ENCODE assay signal across 13 cellular contexts in genomic region chr6:10558575-10558974, GRCh38. TPM values are rescaled to one million over a fixed set of nuclear protein-coding genes. Genes with fewer than 3 reads are reported as not detected.
A peak's percentile ranks its signal among the peaks of the same experiment; 100 is the strongest.
DNase-seq lines count a peak whose midpoint lies in the region; ATAC-seq and TF ChIP-seq lines count a peak whose summit lies in the region.
"Had no signal": no experiment of that assay in that cellular context is flagged by ENCODE, and none has a peak within 500 bp of the region (broad histone marks: within the 10 kb centered on the region; RNA-seq: fewer than 3 reads in every experiment).

No MANE protein-coding gene starts in this region.

- peak overlapping the region; percentile 94 for H3K4me3 Mint-ChIP-seq in WTC11
- peak overlapping the region; percentile 55 for H3K4me3 Mint-ChIP-seq in type B pancreatic cell
- H3K4me3 Mint-ChIP-seq: activated CD8-positive, alpha-beta T cell treated with anti-CD3 and anti-CD28 coated beads, Interleukin-2, amount 10 ng/mL, durations not matched to agents 7 days and 5 days; effector memory CD8-positive, alpha-beta T cell had no signal

- TF ChIP-seq POLR2A in gastrocnemius medialis (IDR thresholded peaks at IDR 0.05), result no peak

- H3K36me3 ChIP-seq in gastrocnemius medialis, result no peaks in the 10 kb centered on the region

- in situ Hi-C loops in gastrocnemius medialis (cut with MboI; ENCODE audit: low sequenced_read_pairs in 4 of 4), result no loop called here

- H3K4me1 Mint-ChIP-seq in WTC11, result peaks cover 74% of the 10 kb centered on the region
- peaks cover 50% of the 10 kb centered on the region for H3K4me1 Mint-ChIP-seq in type B pancreatic cell (ENCODE audit: unreplicated experiment)

- peaks cover 0 to 7% (median 0%) of the 10 kb centered on the region in 3 donors for H3K27me3 ChIP-seq in gastrocnemius medialis

- H3K27me3 Mint-ChIP-seq in WTC11 (ENCODE audit: low read depth) (no peaks in the 10 kb centered on the region), type B pancreatic cell (peaks cover 4% of the 10 kb centered on the region)
- H3K27me3 Mint-ChIP-seq: effector memory CD8-positive, alpha-beta T cell; IgD-negative memory B cell had no signal

- no peak overlapping the region for H3K27ac ChIP-seq in gastrocnemius medialis

- POLR2A ChIA-PET in WTC11 (lab: Charles Lee), result no interaction called here

- H3K4me3 ChIP-seq in gastrocnemius medialis, result no peak overlapping the region

- no peak for TF ChIP-seq CTCF in WTC11 (IDR thresholded peaks at IDR 0.05)
- no peak for TF ChIP-seq CTCF in type B pancreatic cell (conservative IDR thresholded peaks at IDR 0.05)
- TF ChIP-seq CTCF in gastrocnemius medialis (IDR thresholded peaks at IDR 0.05 in 4 of 5, conservative IDR thresholded peaks at IDR 0.05 in 1 of 5), result no peak

- H3K36me3 Mint-ChIP-seq in WTC11, result peaks cover 26% of the 10 kb centered on the region
- peaks cover 5% of the 10 kb centered on the region for H3K36me3 Mint-ChIP-seq in type B pancreatic cell

- DNase-seq in Right ventricle myocardium superior, result no peak
- DNase-seq in left cardiac atrium, result no peak
- peak; percentile 65 for DNase-seq in WTC11 (ENCODE audit: low spot score)
- peak; percentile 56 for DNase-seq in left kidney (ENCODE audit: low read depth, low spot score)
- no peak for DNase-seq in type B pancreatic cell (ENCODE audit: extremely low spot score, unreplicated experiment)
- no peak for DNase-seq in gastrocnemius medialis
- no peak for DNase-seq in effector CD4-positive, alpha-beta T cell
- no peak for DNase-seq in activated CD4-positive, alpha-beta T cell treated with anti-CD3 and anti-CD28 coated beads for 4 hours
- DNase-seq: activated CD8-positive, alpha-beta T cell treated with anti-CD3 and anti-CD28 coated beads, Interleukin-2, amount 10 ng/mL, durations not matched to agents 7 days and 5 days; effector memory CD8-positive, alpha-beta T cell; GDM1; NCI-H524 treated with DMSO at 0.1 percent for 48 hours had no signal

- H3K9me3 Mint-ChIP-seq in WTC11 (no peaks in the 10 kb centered on the region), type B pancreatic cell (no peaks in the 10 kb centered on the region)
- H3K9me3 Mint-ChIP-seq: effector memory CD8-positive, alpha-beta T cell; IgD-negative memory B cell had no signal

- intact Hi-C loops in Right ventricle myocardium superior (cut with DNase I) (no loop called here), left cardiac atrium (cut with DNase I) (no loop called here), gastrocnemius medialis (cut with DNase I; ENCODE audit: low total_unique reads) (no loop called here)

- H3K27ac Mint-ChIP-seq in WTC11, result peak overlapping the region; percentile 95
- H3K27ac Mint-ChIP-seq in type B pancreatic cell, result no peak overlapping the region
- H3K27ac Mint-ChIP-seq: activated CD8-positive, alpha-beta T cell treated with anti-CD3 and anti-CD28 coated beads, Interleukin-2, amount 10 ng/mL, durations not matched to agents 7 days and 5 days; effector memory CD8-positive, alpha-beta T cell; IgD-negative memory B cell had no signal

- CTCF ChIA-PET in WTC11 (lab: Charles Lee), result interaction anchor here (2.3 kb wide), 1 partner anchor 63 kb away, joined by 11 read pairs; no protein-coding TSS in a partner anchor

- ATAC-seq in Right ventricle myocardium superior (ENCODE audit: poor library complexity) (peak; percentile 43), left cardiac atrium (no peak), WTC11 (peak; percentile 53), gastrocnemius medialis (no peak)
- ATAC-seq: activated CD8-positive, alpha-beta T cell treated with anti-CD3 and anti-CD28 coated beads, Interleukin-2, amount 10 ng/mL, durations not matched to agents 7 days and 5 days; effector memory CD8-positive, alpha-beta T cell had no signal

- H3K9me3 ChIP-seq in gastrocnemius medialis, result no peaks in the 10 kb centered on the region

- H3K4me1 ChIP-seq in gastrocnemius medialis, result peaks cover 4 to 7% of the 10 kb centered on the region in 2 donors

TF ChIP-seq in WTC11, 78 proteins besides CTCF, POLR2A, EP300 and RAD21 (continues in another document):
- TF ChIP-seq CREB1 (CRISPR knock-in tag; IDR thresholded peaks at IDR 0.05) (no peak), USF2 (CRISPR knock-in tag; IDR thresholded peaks at IDR 0.05) (no peak), ZBTB43 (CRISPR knock-in tag; IDR thresholded peaks at IDR 0.05) (no peak), ZBTB21 (CRISPR knock-in tag; IDR thresholded peaks at IDR 0.05; ENCODE audit: borderline replicate concordance) (peak; percentile 59; the same call in 1 of the 2 replicates), HMGXB4 (CRISPR knock-in tag; IDR thresholded peaks at IDR 0.05) (no peak), JUN (CRISPR knock-in tag; IDR thresholded peaks at IDR 0.05) (no peak), ESRRA (CRISPR knock-in tag; IDR thresholded peaks at IDR 0.05; ENCODE audit: borderline replicate concordance) (no peak), MAX (CRISPR knock-in tag; IDR thresholded peaks at IDR 0.05) (peak; percentile 50; the same call in 1 of the 2 replicates), ZNF232 (CRISPR knock-in tag; IDR thresholded peaks at IDR 0.05) (no peak), ZNF423 (CRISPR knock-in tag; IDR thresholded peaks at IDR 0.05) (peak; percentile 28; the same call in 1 of the 2 replicates), NFE2L1 (CRISPR knock-in tag; IDR thresholded peaks at IDR 0.05) (no peak), AR (CRISPR knock-in tag; IDR thresholded peaks at IDR 0.05) (no peak), SMAD3 (CRISPR knock-in tag; IDR thresholded peaks at IDR 0.05; ENCODE audit: borderline replicate concordance) (no peak), ELF4 (CRISPR knock-in tag; IDR thresholded peaks at IDR 0.05; ENCODE audit: low read depth) (no peak), USF1 (CRISPR knock-in tag; IDR thresholded peaks at IDR 0.05) (no peak)

RNA-seq across cellular contexts. Expression of gene GCNT2, which starts 37.4 kb away (rescaled TPM):
- 37.1 TPM for total RNA-seq in Right ventricle myocardium superior
- total RNA-seq in left cardiac atrium, result 1 to 10 TPM; 3.5 to 4.1 TPM
- total RNA-seq in WTC11 (2021), result 51.2 to 66.7 TPM (median 62.7 TPM) in 3 replicates
- total RNA-seq in type B pancreatic cell (ENCODE audit: low replicate concordance), result 21.2 and 21.6 TPM in 2 replicates
- total RNA-seq in gastrocnemius medialis, result 1 to 10 TPM in 2 of 4 donors, under 1 TPM in 2; 0.27 to 1.9 (median 0.81) TPM

Comparison
In these comparisons a context has a peak if more than half of its experiments do, and no peak if none do; other contexts are left out.
1. ATAC-seq: peak in Right ventricle myocardium superior (single experiment) and WTC11 (single experiment); none in left cardiac atrium (0 of 2) and gastrocnemius medialis (0 of 2).
2. DNase-seq: peak in WTC11 (single experiment) and left kidney (single experiment); none in Right ventricle myocardium superior (single experiment), left cardiac atrium (single experiment), type B pancreatic cell (single experiment), gastrocnemius medialis (0 of 2), effector CD4-positive, alpha-beta T cell (single experiment) and activated CD4-positive, alpha-beta T cell treated with anti-CD3 and anti-CD28 coated beads for 4 hours (0 of 2).